In genomic region chr2:102421890-102422759, GRCh38 we compare ENCODE assay signal across 26 cellular contexts. TPM values are rescaled to one million over a fixed set of nuclear protein-coding genes. Genes with fewer than 3 reads are reported as not detected.
DNase-seq lines count a peak whose midpoint lies in the region; ATAC-seq and TF ChIP-seq lines count a peak whose summit lies in the region.
"Had no signal": no experiment of that assay in that cellular context is flagged by ENCODE, and none has a peak within 500 bp of the region (broad histone marks: within the 10 kb centered on the region; RNA-seq: fewer than 3 reads in every experiment).

No MANE protein-coding gene starts in this region.

- H2BK15ac ChIP-seq in neuronal stem cell (ENCODE audit: low read length) = no peak overlapping the region

- H3K4ac ChIP-seq in neuronal stem cell (ENCODE audit: low read length) = no peak overlapping the region

- no peak overlapping the region for H2AFZ ChIP-seq in neuronal stem cell (ENCODE audit: low read length)

- H3K27me3 Mint-ChIP-seq in activated CD8-positive, alpha-beta memory T cell treated with anti-CD3 and anti-CD28 coated beads, Interleukin-2, amount 10 ng/mL, durations not matched to agents 7 days and 5 days = no peaks in the 10 kb centered on the region
- H3K27me3 Mint-ChIP-seq in activated T-helper 2 cell treated with anti-CD3 and anti-CD28 coated beads, Interferon-gamma antibody, Interleukin-2, Interleukin-4, amounts not matched to agents 10 μg/mL and 5 μg/mL and 100 μg/mL, durations not matched to agents 14 hours and 24 hours and 36 hours (ENCODE audit: low read depth) = peaks cover 3% of the 10 kb centered on the region
- H3K27me3 Mint-ChIP-seq in natural killer cell (ENCODE audit: low read depth in 2 of 2) = no peaks in the 10 kb centered on the region
- H3K27me3 Mint-ChIP-seq: activated CD4-positive, alpha-beta T cell treated with anti-CD3 and anti-CD28 coated beads, Interleukin-2, amount 10 ng/mL, durations not matched to agents 7 days and 5 days had no signal

- H3K27ac Mint-ChIP-seq in activated CD8-positive, alpha-beta memory T cell treated with anti-CD3 and anti-CD28 coated beads, Interleukin-2, amount 10 ng/mL, durations not matched to agents 7 days and 5 days = peak overlapping the region; percentile 11
- H3K27ac Mint-ChIP-seq in activated T-helper 2 cell treated with anti-CD3 and anti-CD28 coated beads, Interferon-gamma antibody, Interleukin-2, Interleukin-4, amounts not matched to agents 10 μg/mL and 5 μg/mL and 100 μg/mL, durations not matched to agents 14 hours and 24 hours and 36 hours = peak overlapping the region; percentile 51
- peak overlapping the region in 1 of 2 donors; percentile 93 for H3K27ac Mint-ChIP-seq in natural killer cell
- H3K27ac Mint-ChIP-seq: activated CD4-positive, alpha-beta T cell treated with anti-CD3 and anti-CD28 coated beads, Interleukin-2, amount 10 ng/mL, durations not matched to agents 7 days and 5 days had no signal

- H3K18ac ChIP-seq in neuronal stem cell (ENCODE audit: low read length) = no peak overlapping the region

- H3K36me3 Mint-ChIP-seq in activated CD8-positive, alpha-beta memory T cell treated with anti-CD3 and anti-CD28 coated beads, Interleukin-2, amount 10 ng/mL, durations not matched to agents 7 days and 5 days = peaks cover 64% of the 10 kb centered on the region
- H3K36me3 Mint-ChIP-seq in activated T-helper 2 cell treated with anti-CD3 and anti-CD28 coated beads, Interferon-gamma antibody, Interleukin-2, Interleukin-4, amounts not matched to agents 10 μg/mL and 5 μg/mL and 100 μg/mL, durations not matched to agents 14 hours and 24 hours and 36 hours (ENCODE audit: low read depth) = peaks cover 60% of the 10 kb centered on the region
- peaks cover 34% of the 10 kb centered on the region for H3K36me3 Mint-ChIP-seq in natural killer cell

- no peak overlapping the region for H3K4me2 ChIP-seq in neuronal stem cell (ENCODE audit: insufficient read depth, low read length, poor library complexity, severe bottlenecking)
- H3K4me2 ChIP-seq: smooth muscle cell had no signal

- H2BK5ac ChIP-seq in neuronal stem cell (ENCODE audit: low read length) = no peak overlapping the region

- H3K23ac ChIP-seq in neuronal stem cell (ENCODE audit: low read depth, low read length, poor library complexity) = no peak overlapping the region

- H2AK5ac ChIP-seq in neuronal stem cell (ENCODE audit: low read depth, low read length) = no peak overlapping the region

- peaks cover 7% of the 10 kb centered on the region for H3K9me3 Mint-ChIP-seq in activated CD8-positive, alpha-beta memory T cell treated with anti-CD3 and anti-CD28 coated beads, Interleukin-2, amount 10 ng/mL, durations not matched to agents 7 days and 5 days (ENCODE audit: low read depth)
- peaks cover 5% of the 10 kb centered on the region for H3K9me3 Mint-ChIP-seq in activated T-helper 2 cell treated with anti-CD3 and anti-CD28 coated beads, Interferon-gamma antibody, Interleukin-2, Interleukin-4, amounts not matched to agents 10 μg/mL and 5 μg/mL and 100 μg/mL, durations not matched to agents 14 hours and 24 hours and 36 hours
- no peaks in the 10 kb centered on the region for H3K9me3 Mint-ChIP-seq in natural killer cell

- H3K9ac ChIP-seq in neuronal stem cell (ENCODE audit: low read depth, low read length, poor library complexity) = no peak overlapping the region

- no peak for ATAC-seq in activated CD8-positive, alpha-beta memory T cell treated with anti-CD3 and anti-CD28 coated beads, Interleukin-2, amount 10 ng/mL, durations not matched to agents 7 days and 5 days
- ATAC-seq in natural killer cell = no peak

- H3K4me1 ChIP-seq in Peyer's patch (peaks cover 0 to 13% (median 0%) of the 10 kb centered on the region in 4 donors), neuronal stem cell (ENCODE audit: control insufficient read depth in 2 of 2, insufficient read depth in 1 of 2, low read depth in 1 of 2, low read length in 2 of 2) (no peaks in the 10 kb centered on the region)
- H3K4me1 ChIP-seq: transverse colon had no signal

- TF ChIP-seq CTCF in Peyer's patch (IDR thresholded peaks at IDR 0.05) (no peak), natural killer cell (IDR thresholded peaks at IDR 0.05) (no peak)

- no peak for TF ChIP-seq POLR2A in Peyer's patch (IDR thresholded peaks at IDR 0.05)

- intact Hi-C loops in activated T-helper 2 cell treated with anti-CD3 and anti-CD28 coated beads, Interferon-gamma antibody, Interleukin-2, Interleukin-4, amounts not matched to agents 10 μg/mL and 5 μg/mL and 100 μg/mL, durations not matched to agents 14 hours and 24 hours and 36 hours (cut with micrococcal nuclease) = no loop called here
- intact Hi-C loops in natural killer cell (cut with micrococcal nuclease) = no loop called here

- no peak overlapping the region for H3K4me3 Mint-ChIP-seq in activated CD8-positive, alpha-beta memory T cell treated with anti-CD3 and anti-CD28 coated beads, Interleukin-2, amount 10 ng/mL, durations not matched to agents 7 days and 5 days
- H3K4me3 Mint-ChIP-seq in activated T-helper 2 cell treated with anti-CD3 and anti-CD28 coated beads, Interferon-gamma antibody, Interleukin-2, Interleukin-4, amounts not matched to agents 10 μg/mL and 5 μg/mL and 100 μg/mL, durations not matched to agents 14 hours and 24 hours and 36 hours (ENCODE audit: low read depth) = peak overlapping the region; percentile 40
- peak overlapping the region; percentile 97 for H3K4me3 Mint-ChIP-seq in natural killer cell
- H3K4me3 Mint-ChIP-seq: activated CD4-positive, alpha-beta T cell treated with anti-CD3 and anti-CD28 coated beads, Interleukin-2, amount 10 ng/mL, durations not matched to agents 7 days and 5 days had no signal

- H3K36me3 ChIP-seq in Peyer's patch = no peaks in the 10 kb centered on the region
- no peaks in the 10 kb centered on the region for H3K36me3 ChIP-seq in neuronal stem cell (replicated peaks in 1 of 2; ENCODE audit: control insufficient read depth in 2 of 2, insufficient read depth in 2 of 2, low read length in 2 of 2)
- H3K36me3 ChIP-seq: transverse colon had no signal

- no peak overlapping the region for H2BK120ac ChIP-seq in neuronal stem cell (ENCODE audit: low read depth, low read length)

- CTCF ChIA-PET in activated CD8-positive, alpha-beta memory T cell treated with anti-CD3 and anti-CD28 coated beads, Interleukin-2, amount 10 ng/mL, durations not matched to agents 7 days and 5 days (lab: Charles Lee) = interaction anchor here (1.3 to 2.2 kb wide), 3 partner anchors 21 to 181 kb away, joined by 4 to 8 read pairs (median 5); no protein-coding TSS in a partner anchor

- H4K8ac ChIP-seq in neuronal stem cell (ENCODE audit: low read depth, low read length) = no peak overlapping the region

- no CpG with 5 or more reads among the region's 5 CpGs for WGBS in neuronal stem cell (ENCODE audit: extremely low coverage in 2 of 2, insufficient read length in 2 of 2, insufficient replicate concordance in 1 of 2), 2 donors

- no peak overlapping the region for H2BK12ac ChIP-seq in neuronal stem cell (ENCODE audit: low read length)

- peak overlapping the region in 3 of 4 donors; percentile 18 to 78 (median 25) for H3K27ac ChIP-seq in Peyer's patch
- no peak overlapping the region for H3K27ac ChIP-seq in neuronal stem cell (replicated peaks; ENCODE audit: low read length)
- H3K27ac ChIP-seq: coronary artery had no signal

- H3K9me3 ChIP-seq in Peyer's patch (no peaks in the 10 kb centered on the region), neuronal stem cell (replicated peaks in 1 of 2; ENCODE audit: control insufficient read depth in 2 of 2, insufficient read depth in 1 of 2, low read depth in 1 of 2, low read length in 2 of 2) (no peaks in the 10 kb centered on the region)
- H3K9me3 ChIP-seq: transverse colon had no signal

- H4K91ac ChIP-seq in neuronal stem cell (ENCODE audit: low read depth, low read length, poor library complexity) = no peak overlapping the region

- peaks cover 82% of the 10 kb centered on the region for H3K4me1 Mint-ChIP-seq in activated CD8-positive, alpha-beta memory T cell treated with anti-CD3 and anti-CD28 coated beads, Interleukin-2, amount 10 ng/mL, durations not matched to agents 7 days and 5 days
- H3K4me1 Mint-ChIP-seq in activated T-helper 2 cell treated with anti-CD3 and anti-CD28 coated beads, Interferon-gamma antibody, Interleukin-2, Interleukin-4, amounts not matched to agents 10 μg/mL and 5 μg/mL and 100 μg/mL, durations not matched to agents 14 hours and 24 hours and 36 hours (ENCODE audit: low read depth) = peaks cover 81% of the 10 kb centered on the region
- peaks cover 85 to 87% of the 10 kb centered on the region in 2 donors for H3K4me1 Mint-ChIP-seq in natural killer cell

- no peak for DNase-seq in activated CD8-positive, alpha-beta memory T cell treated with anti-CD3 and anti-CD28 coated beads, Interleukin-2, amount 10 ng/mL, durations not matched to agents 7 days and 5 days
- no peak for DNase-seq in activated CD8-positive, alpha-beta memory T cell treated with anti-CD3 and anti-CD28 coated beads, Interleukin-2, amount 50 U/mL, for 48 hours
- DNase-seq in Peyer's patch = no peak
- DNase-seq in activated T-helper 2 cell treated with anti-CD3 and anti-CD28 coated beads, Interferon-gamma antibody, Interleukin-2, Interleukin-4, amounts not matched to agents 10 μg/mL and 5 μg/mL and 100 μg/mL, durations not matched to agents 14 hours and 24 hours and 36 hours (ENCODE audit: low spot score) = no peak
- DNase-seq in natural killer cell = no peak
- no peak for DNase-seq in neuronal stem cell (ENCODE audit: low spot score)
- DNase-seq in NCI-H774 (lab: John Stamatoyannopoulos, UW) = no peak
- no peak for DNase-seq in amygdala (lab: John Stamatoyannopoulos, UW)
- DNase-seq: activated CD4-positive, alpha-beta T cell treated with anti-CD3 and anti-CD28 coated beads, Interleukin-2, amount 10 ng/mL, durations not matched to agents 7 days and 5 days; COR-L47; glutamatergic neuron; Kasumi-1; mammary epithelial cell; NCI-H1092; NCI-H187 treated with DMSO at 0.1 percent for 48 hours; NCI-H226; retina; SHP77; stimulated activated CD4-positive, alpha-beta T cell treated with anti-CD3 and anti-CD28 coated beads, Interleukin-4, amount 100 ng/mL, for 24 hours; transverse colon had no signal

- no peak overlapping the region for H3K14ac ChIP-seq in neuronal stem cell (ENCODE audit: low read length)

- H3K4me3 ChIP-seq in Peyer's patch (peak overlapping the region in 1 of 4 donors; percentile 23), neuronal stem cell (ENCODE audit: low read length in 2 of 2) (no peak overlapping the region)
- H3K4me3 ChIP-seq: coronary artery, smooth muscle cell, transverse colon had no signal

- H3K79me1 ChIP-seq in neuronal stem cell (ENCODE audit: low read depth, low read length) = no peaks in the 10 kb centered on the region

- no peaks in the 10 kb centered on the region for H3K27me3 ChIP-seq in Peyer's patch
- H3K27me3 ChIP-seq in neuronal stem cell (ENCODE audit: control insufficient read depth in 3 of 3, insufficient read depth in 3 of 3, low read depth in 1 of 3, low read length in 3 of 3) = peaks cover 0 to 4% (median 0%) of the 10 kb centered on the region in 3 experiments
- H3K27me3 ChIP-seq: transverse colon had no signal

RNA-seq across cellular contexts. Expression of gene IL18RAP, which starts 0.8 kb away (rescaled TPM):
- 10 to 100 TPM; 12.3 to 14.9 TPM for total RNA-seq in activated CD8-positive, alpha-beta memory T cell treated with anti-CD3 and anti-CD28 coated beads, Interleukin-2, amount 10 ng/mL, durations not matched to agents 7 days and 5 days
- total RNA-seq in Peyer's patch = 1 to 10 TPM; 4.2 to 6.8 (median 4.9) TPM
- total RNA-seq in activated T-helper 2 cell treated with anti-CD3 and anti-CD28 coated beads, Interferon-gamma antibody, Interleukin-2, Interleukin-4, amounts not matched to agents 10 μg/mL and 5 μg/mL and 100 μg/mL, durations not matched to agents 14 hours and 24 hours and 36 hours = 6.0 and 6.8 TPM in 2 replicates
- total RNA-seq in natural killer cell = 100 to 1,000 TPM; 136 to 309 (median 203) TPM
- not detected for polyA plus RNA-seq in neuronal stem cell (2013, experiment 1 of 2)
- polyA plus RNA-seq in neuronal stem cell (2013, experiment 2 of 2) = not detected
- total RNA-seq: A172, bronchial epithelial cell, mammary epithelial cell, OCI-LY7, smooth muscle cell had no signal
- polyA plus RNA-seq: mammary epithelial cell, smooth muscle cell had no signal

RNA-seq across cellular contexts. Expression of gene SLC9A4, which starts 50.9 kb away (rescaled TPM):
- total RNA-seq in activated CD8-positive, alpha-beta memory T cell treated with anti-CD3 and anti-CD28 coated beads, Interleukin-2, amount 10 ng/mL, durations not matched to agents 7 days and 5 days = under 1 TPM; 0.05 to 0.18 TPM
- total RNA-seq in Peyer's patch (not detected), natural killer cell (under 1 TPM in 2 of 3 donors, not detected in 1; 0.19 to 0.38 TPM)
- 0.09 TPM in 2 replicates for total RNA-seq in activated T-helper 2 cell treated with anti-CD3 and anti-CD28 coated beads, Interferon-gamma antibody, Interleukin-2, Interleukin-4, amounts not matched to agents 10 μg/mL and 5 μg/mL and 100 μg/mL, durations not matched to agents 14 hours and 24 hours and 36 hours
- polyA plus RNA-seq in neuronal stem cell (2013, experiment 1 of 2) = not detected
- polyA plus RNA-seq in neuronal stem cell (2013, experiment 2 of 2) = not detected
- total RNA-seq: omental fat pad, smooth muscle cell, transverse colon had no signal
- polyA plus RNA-seq: mammary epithelial cell, smooth muscle cell had no signal

Comparison
In these comparisons a context has a peak if more than half of its experiments do, and no peak if none do; other contexts are left out.
1. RNA of gene IL18RAP, which starts 0.8 kb away (total RNA-seq): 136 to 309 TPM in natural killer cell; 12.3 to 14.9 TPM in activated CD8-positive, alpha-beta memory T cell treated with anti-CD3 and anti-CD28 coated beads, Interleukin-2, amount 10 ng/mL, durations not matched to agents 7 days and 5 days, 6.0 to 6.8 TPM in activated T-helper 2 cell treated with anti-CD3 and anti-CD28 coated beads, Interferon-gamma antibody, Interleukin-2, Interleukin-4, amounts not matched to agents 10 μg/mL and 5 μg/mL and 100 μg/mL, durations not matched to agents 14 hours and 24 hours and 36 hours and 4.2 to 6.8 TPM in Peyer's patch; every median in the first group is over 4 times any median in the second.